8 cellular contexts compared by ENCODE assay signal in genomic region chr7:6706666-6707407, GRCh38. TPM values are rescaled to one million over a fixed set of nuclear protein-coding genes. Genes with fewer than 3 reads are reported as not detected.
DNase-seq lines count a peak whose midpoint lies in the region; ATAC-seq, FAIRE-seq and TF ChIP-seq lines count a peak whose summit lies in the region.

TSS of gene ZNF12 (minus strand) at chr7:6706947. CDS start at chr7:6705173, 1,774 bp downstream.

- H3K4me1 Mint-ChIP-seq in activated T-cell treated with anti-CD3 and anti-CD28 coated beads, Interleukin-2, amount 50 U/mL, for 72 hours (ENCODE audit: low read depth): peaks cover 43% of the 10 kb centered on the region

- H3K4me2 ChIP-seq in DOHH2 (ENCODE audit: low read length) (peak within 1 kb of the TSS; percentile 97), GM23248 (ENCODE audit: unreplicated experiment) (peak within 1 kb of the TSS; percentile 98), Karpas-422 (ENCODE audit: low read depth, low read length, poor library complexity, severe bottlenecking) (peak within 1 kb of the TSS; percentile 76)

- H3K27me3 Mint-ChIP-seq in activated T-cell treated with anti-CD3 and anti-CD28 coated beads, Interleukin-2, amount 50 U/mL, for 72 hours (ENCODE audit: low read depth): no peaks in the 10 kb centered on the region

- H3K9ac ChIP-seq in GM23248: peak within 1 kb of the TSS; percentile 97
- peak within 1 kb of the TSS; percentile 98 for H3K9ac ChIP-seq in Karpas-422 (ENCODE audit: low read length)

- no peaks in the 10 kb centered on the region for H3K9me2 ChIP-seq in DOHH2 (replicated peaks; ENCODE audit: control insufficient read depth, low read length)
- H3K9me2 ChIP-seq in GM23248 (ENCODE audit: insufficient read depth): no peaks in the 10 kb centered on the region
- no peaks in the 10 kb centered on the region for H3K9me2 ChIP-seq in Karpas-422 (replicated peaks; ENCODE audit: insufficient read depth, low read length)

- H3K36me3 Mint-ChIP-seq in activated T-cell treated with anti-CD3 and anti-CD28 coated beads, Interleukin-2, amount 50 U/mL, for 72 hours (ENCODE audit: insufficient read depth in 2 of 2): peaks cover 37 to 40% of the 10 kb centered on the region in 2 donors

- peaks cover 53% of the 10 kb centered on the region for H3K79me2 ChIP-seq in DOHH2 (ENCODE audit: control insufficient read depth, low read length)
- peaks cover 45% of the 10 kb centered on the region for H3K79me2 ChIP-seq in GM23248 (ENCODE audit: insufficient read depth)
- H3K79me2 ChIP-seq in Karpas-422 (ENCODE audit: low read length): peaks cover 42% of the 10 kb centered on the region

- TF ChIP-seq POLR2A in esophagus squamous epithelium (IDR thresholded peaks at IDR 0.05): peak in 2 of 4 donors; percentile 73 to 77

- peak; percentile 10 for FAIRE-seq in RCC 7860 (lab: Jason Lieb, UNC)

- H4K20me1 ChIP-seq in DOHH2 (ENCODE audit: control insufficient read depth, insufficient read depth, low read depth, low read length) (no peaks in the 10 kb centered on the region), GM23248 (ENCODE audit: insufficient read depth) (no peaks in the 10 kb centered on the region), Karpas-422 (ENCODE audit: insufficient read depth, low read depth, low read length) (no peaks in the 10 kb centered on the region)

- H3K9me3 ChIP-seq in DOHH2 (ENCODE audit: control insufficient read depth, insufficient read depth, low read length) (peaks cover 47% of the 10 kb centered on the region), GM23248 (ENCODE audit: low read depth) (peaks cover 4% of the 10 kb centered on the region), Karpas-422 (ENCODE audit: low read length) (peaks cover 30% of the 10 kb centered on the region), esophagus squamous epithelium (peaks cover 0 to 17% (median 0%) of the 10 kb centered on the region in 3 donors)

- peak within 1 kb of the TSS; percentile 89 to 93 for H3K4me3 Mint-ChIP-seq in activated T-cell treated with anti-CD3 and anti-CD28 coated beads, Interleukin-2, amount 50 U/mL, for 72 hours

- H3K27ac ChIP-seq in DOHH2 (ENCODE audit: low read depth, low read length) (peak within 1 kb of the TSS; percentile 74), GM23248 (peak within 1 kb of the TSS; percentile 88), Karpas-422 (ENCODE audit: low read length) (peak within 1 kb of the TSS; percentile 49), esophagus squamous epithelium (peak within 1 kb of the TSS; percentile 85 to 98 (median 92))

- intact Hi-C loops in esophagus squamous epithelium (cut with DNase I): no loop called here

- H3K4me3 ChIP-seq in DOHH2 (ENCODE audit: low read length) (peak within 1 kb of the TSS; percentile 80), GM23248 (peak within 1 kb of the TSS; percentile 90), Karpas-422 (ENCODE audit: low read length) (peak within 1 kb of the TSS; percentile 99), esophagus squamous epithelium (peak within 1 kb of the TSS; percentile 78 to 100 (median 91))

- H2AFZ ChIP-seq in GM23248: peak within 1 kb of the TSS; percentile 99
- peak within 1 kb of the TSS; percentile 92 for H2AFZ ChIP-seq in Karpas-422 (ENCODE audit: low read length)

- TF ChIP-seq CTCF in DOHH2 (IDR thresholded peaks at IDR 0.05; ENCODE audit: low read depth, low read length, poor library complexity, severe bottlenecking) (no peak), esophagus squamous epithelium (IDR thresholded peaks at IDR 0.05) (peak in 3 of 6 experiments; percentile 1 to 51 (median 15))

- WGBS in GM23248 (ENCODE audit: low coverage in 1 of 2, low lambda C conversion rate in 2 of 2, missing lambda C conversion rate in 2 of 2), 2 experiments: 2 to 3% methylated on average over 47 to 48 of the region's 65 CpGs
- WGBS in esophagus squamous epithelium, 2 donors: 7 to 9% methylated on average over 8 to 12 of the region's 65 CpGs

- in situ Hi-C loops in GM23248 (cut with MboI): no loop called here

- peaks cover 19 to 20% of the 10 kb centered on the region in 2 donors for H3K9me3 Mint-ChIP-seq in activated T-cell treated with anti-CD3 and anti-CD28 coated beads, Interleukin-2, amount 50 U/mL, for 72 hours

- DNase-seq in GM23248: peak; percentile 97
- DNase-seq in Karpas-422: peak; percentile 98
- peak; percentile 87 for DNase-seq in RCC 7860 (ENCODE audit: low spot score)
- peak; percentile 97 for DNase-seq in activated T-cell treated with anti-CD3 and anti-CD28 coated beads, Interleukin-2, amount 50 U/mL, for 72 hours
- peak; percentile 70 for DNase-seq in esophagus squamous epithelium (lab: John Stamatoyannopoulos, UW)
- DNase-seq in myocyte (ENCODE audit: low read depth): peak; percentile 98
- DNase-seq in stimulated activated CD8-positive, alpha-beta memory T cell treated with anti-CD3 and anti-CD28 coated beads, Interleukin-7, amount 100 ng/mL, for 4 hours (ENCODE audit: low read depth in 2 of 2): peak; percentile 88 to 92

- H3K36me3 ChIP-seq in DOHH2 (ENCODE audit: control insufficient read depth, low read length) (peaks cover 41% of the 10 kb centered on the region), GM23248 (ENCODE audit: low read depth) (peaks cover 22% of the 10 kb centered on the region), Karpas-422 (ENCODE audit: insufficient read depth, low read length) (peaks cover 34% of the 10 kb centered on the region), esophagus squamous epithelium (peaks cover 4 to 31% (median 8%) of the 10 kb centered on the region in 3 donors)

- H3K27ac Mint-ChIP-seq in activated T-cell treated with anti-CD3 and anti-CD28 coated beads, Interleukin-2, amount 50 U/mL, for 72 hours: peak within 1 kb of the TSS; percentile 92

- H3K27me3 ChIP-seq in DOHH2 (ENCODE audit: control insufficient read depth, low read length) (no peaks in the 10 kb centered on the region), GM23248 (replicated peaks; ENCODE audit: insufficient read depth) (no peaks in the 10 kb centered on the region), Karpas-422 (ENCODE audit: low read length) (no peaks in the 10 kb centered on the region), esophagus squamous epithelium (no peaks in the 10 kb centered on the region)

- ATAC-seq in activated T-cell treated with anti-CD3 and anti-CD28 coated beads, Interleukin-2, amount 50 U/mL, for 72 hours (replicated peaks in 1 of 2): peak; percentile 93 to 95

- H3K4me1 ChIP-seq in DOHH2 (ENCODE audit: control insufficient read depth, low read length) (peaks cover 20% of the 10 kb centered on the region), GM23248 (ENCODE audit: insufficient read depth) (0 out of 2 replicates have a peak, but pooled peaks cover 11% of the 10 kb centered on the region), Karpas-422 (ENCODE audit: low read length) (peaks cover 12% of the 10 kb centered on the region), esophagus squamous epithelium (peaks cover 11 to 37% (median 17%) of the 10 kb centered on the region in 3 donors)

- peaks cover 5% of the 10 kb centered on the region; the same call in 1 of the 2 replicates for H3F3A ChIP-seq in DOHH2 (ENCODE audit: control insufficient read depth, insufficient read depth)
- peaks cover 8% of the 10 kb centered on the region for H3F3A ChIP-seq in GM23248 (ENCODE audit: insufficient read depth)

RNA-seq across cellular contexts. Expression of gene ZNF12, which starts in this region (rescaled TPM):
- 19.9 and 21.9 TPM in 2 replicates for total RNA-seq in GM23248 (2014; rRNA removed; shearing (Covaris generic))
- 12.9 and 13.0 TPM in 2 replicates for polyA plus RNA-seq in GM23248 (2016; fragmentation: Nextera tagmentation; extraction: Ambion mirVana)
- 29.0 and 34.4 TPM in 2 replicates for total RNA-seq in Karpas-422 (2014; rRNA removed; shearing (Covaris generic); ENCODE audit: low replicate concordance)
- total RNA-seq in activated T-cell treated with anti-CD3 and anti-CD28 coated beads, Interleukin-2, amount 50 U/mL, for 72 hours: 10 to 100 TPM; 18.5 to 21.5 TPM
- total RNA-seq in esophagus squamous epithelium: 10 to 100 TPM in 3 of 4 donors, 1 to 10 TPM in 1; 8.6 to 22.3 (median 11.3) TPM
- 21.7 and 26.5 TPM in 2 replicates for total RNA-seq in myocyte
- 9.0 TPM for polyA plus RNA-seq in myocyte (2012)

Comparison
In these comparisons a context has a peak if more than half of its experiments do, and no peak if none do; other contexts are left out.
1. Peak in every context shown above with its lines: DNase-seq, ATAC-seq, H3K4me3 ChIP-seq and H3K27ac ChIP-seq.